Comparison of ENCODE assay signal across 28 cellular contexts in genomic region chr5:16428359-16428758, GRCh38.
"Had no signal": no experiment of that assay in that cellular context is flagged by ENCODE, and none has a peak within 500 bp of the region (broad histone marks: within the 10 kb centered on the region; RNA-seq: fewer than 3 reads in every experiment).

No MANE protein-coding gene starts in this region.

- H3K9me3 Mint-ChIP-seq: activated naive CD4-positive, alpha-beta T cell treated with anti-CD3 and anti-CD28 coated beads for 36 hours; activated naive CD8-positive, alpha-beta T cell treated with anti-CD3 and anti-CD28 coated beads, Interleukin-2, amount 10 ng/mL, durations not matched to agents 7 days and 5 days; activated T-cell treated with anti-CD3 and anti-CD28 coated beads, Interleukin-2, amount 50 U/mL, for 4 hours; activated T-helper 2 cell treated with anti-CD3 and anti-CD28 coated beads, Interferon-gamma antibody, Interleukin-2, Interleukin-4, amounts not matched to agents 10 μg/mL and 5 μg/mL and 100 μg/mL, durations not matched to agents 14 hours and 24 hours and 36 hours; central memory CD8-positive, alpha-beta T cell; effector memory CD8-positive, alpha-beta T cell; natural killer cell had no signal

- H3K4me1 Mint-ChIP-seq: activated naive CD8-positive, alpha-beta T cell treated with anti-CD3 and anti-CD28 coated beads, Interleukin-2, amount 10 ng/mL, durations not matched to agents 7 days and 5 days; central memory CD8-positive, alpha-beta T cell; natural killer cell had no signal

- H3K4me2 ChIP-seq: smooth muscle cell had no signal

- ATAC-seq: activated T-cell treated with anti-CD3 and anti-CD28 coated beads, Interleukin-2, amount 50 U/mL, for 4 hours; effector memory CD8-positive, alpha-beta T cell; gastroesophageal sphincter; heart left ventricle; left colon; natural killer cell had no signal

- FAIRE-seq: colon, keratinocyte had no signal

- H3K36me3 Mint-ChIP-seq: activated naive CD8-positive, alpha-beta T cell treated with anti-CD3 and anti-CD28 coated beads, Interleukin-2, amount 10 ng/mL, durations not matched to agents 7 days and 5 days; natural killer cell had no signal

- H3K4me3 Mint-ChIP-seq: activated naive CD4-positive, alpha-beta T cell treated with anti-CD3 and anti-CD28 coated beads for 36 hours; activated naive CD8-positive, alpha-beta T cell treated with anti-CD3 and anti-CD28 coated beads, Interleukin-2, amount 10 ng/mL, durations not matched to agents 7 days and 5 days; activated T-cell treated with anti-CD3 and anti-CD28 coated beads, Interleukin-2, amount 50 U/mL, for 4 hours; central memory CD8-positive, alpha-beta T cell; effector memory CD8-positive, alpha-beta T cell; natural killer cell had no signal

- H3K27ac ChIP-seq: breast epithelium, dorsolateral prefrontal cortex, esophagus squamous epithelium, gastroesophageal sphincter, heart left ventricle, sigmoid colon, testis, vagina had no signal

- H3K4me1 ChIP-seq: breast epithelium, esophagus squamous epithelium, gastroesophageal sphincter, sigmoid colon, testis, vagina had no signal

- H3K9me3 ChIP-seq: breast epithelium, esophagus squamous epithelium, gastroesophageal sphincter, heart left ventricle, sigmoid colon, testis, vagina had no signal

- H3K4me3 ChIP-seq: breast epithelium, esophagus squamous epithelium, gastroesophageal sphincter, heart left ventricle, lung, sigmoid colon, smooth muscle cell, testis, vagina had no signal

- H3K27me3 ChIP-seq: heart left ventricle, sigmoid colon, testis, vagina had no signal

- H3K27ac Mint-ChIP-seq: activated naive CD4-positive, alpha-beta T cell treated with anti-CD3 and anti-CD28 coated beads for 36 hours; activated naive CD8-positive, alpha-beta T cell treated with anti-CD3 and anti-CD28 coated beads, Interleukin-2, amount 10 ng/mL, durations not matched to agents 7 days and 5 days; activated T-helper 2 cell treated with anti-CD3 and anti-CD28 coated beads, Interferon-gamma antibody, Interleukin-2, Interleukin-4, amounts not matched to agents 10 μg/mL and 5 μg/mL and 100 μg/mL, durations not matched to agents 14 hours and 24 hours and 36 hours; effector memory CD8-positive, alpha-beta T cell; natural killer cell had no signal

- H3K36me3 ChIP-seq: breast epithelium, esophagus squamous epithelium, gastroesophageal sphincter, heart left ventricle, sigmoid colon, vagina had no signal

- DNase-seq: activated CD4-positive, alpha-beta T cell treated with anti-CD3 and anti-CD28 coated beads, Interleukin-2, amount 50 U/mL, for 48 hours; activated CD8-positive, alpha-beta memory T cell treated with anti-CD3 and anti-CD28 coated beads, Interleukin-2, amount 50 U/mL, for 48 hours; activated naive CD4-positive, alpha-beta T cell treated with anti-CD3 and anti-CD28 coated beads for 36 hours; activated naive CD8-positive, alpha-beta T cell treated with anti-CD3 and anti-CD28 coated beads, Interleukin-2, amount 10 ng/mL, durations not matched to agents 7 days and 5 days; activated T-cell treated with anti-CD3 and anti-CD28 coated beads, Interleukin-2, amount 50 U/mL, for 4 hours; amniotic stem cell; effector memory CD8-positive, alpha-beta T cell; esophagus squamous epithelium; heart left ventricle; left colon; natural killer cell; sigmoid colon; stimulated activated CD4-positive, alpha-beta T cell treated with anti-CD3 and anti-CD28 coated beads, Interleukin-2, amount 100 ng/mL, for 48 hours; stimulated activated CD8-positive, alpha-beta memory T cell treated with anti-CD3 and anti-CD28 coated beads, Interleukin-4, amount 100 ng/mL, for 48 hours; stimulated activated naive CD4-positive, alpha-beta T cell; T-helper 9 cell; testis; trophoblast cell had no signal
